Comparison of ENCODE assay signal across 1 cellular context in the genomic region with DNA sequence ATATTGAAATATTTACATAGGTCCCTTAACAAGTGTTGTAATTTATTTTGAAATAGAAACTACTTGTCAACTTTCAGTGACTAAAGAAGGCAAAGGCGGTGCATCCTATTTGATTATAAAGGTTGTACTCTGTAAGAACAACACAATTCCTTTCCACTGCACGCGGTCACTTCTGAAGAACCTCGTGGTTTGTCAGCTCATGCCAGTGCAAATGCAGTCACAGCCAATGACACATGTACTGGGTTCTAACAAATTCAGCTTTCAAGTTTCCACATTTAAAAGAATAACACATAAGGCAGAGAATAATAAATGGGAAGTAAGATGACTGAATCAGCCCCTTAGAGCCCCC.
TF ChIP-seq lines count a peak whose summit lies in the region.

No MANE protein-coding gene starts in this region.

TF ChIP-seq in liver, 16 proteins besides CTCF, POLR2A, EP300 and RAD21 (continued from another document):
- TF ChIP-seq REST (IDR thresholded peaks at IDR 0.05) (no peak), YY1 (IDR thresholded peaks at IDR 0.05) (no peak), HNF4G (IDR thresholded peaks at IDR 0.05) (no peak)
